ENCODE assay signal across 9 cellular contexts in genomic region chr17:64781810-64782555, GRCh38.
DNase-seq lines count a peak whose midpoint lies in the region; ATAC-seq and TF ChIP-seq lines count a peak whose summit lies in the region.
"Had no signal": no experiment of that assay in that cellular context is flagged by ENCODE, and none has a peak within 500 bp of the region (broad histone marks: within the 10 kb centered on the region; RNA-seq: fewer than 3 reads in every experiment).

No MANE protein-coding gene starts in this region.

- no peak overlapping the region for H2BK120ac ChIP-seq in H9 (ENCODE audit: low read depth, low read length, poor library complexity, severe bottlenecking)

- no peak overlapping the region for H4K5ac ChIP-seq in H9 (ENCODE audit: insufficient read length, low read depth, low read length)

- DNase-seq in H9 (no peak), left ventricle myocardium superior (peak; percentile 23), hepatic stellate cell (ENCODE audit: low spot score) (no peak), NCI-H2171 (lab: John Stamatoyannopoulos, UW) (no peak)
- no peak for DNase-seq in activated CD8-positive, alpha-beta T cell treated with anti-CD3 and anti-CD28 coated beads, Interleukin-2, amount 10 ng/mL, durations not matched to agents 7 days and 5 days
- no peak for DNase-seq in central memory CD4-positive, alpha-beta T cell

- peak overlapping the region; percentile 27 for H3K4me3 ChIP-seq in rectal smooth muscle tissue (ENCODE audit: low read length)

- intact Hi-C loops in left ventricle myocardium superior (cut with micrococcal nuclease) = no loop called here

- POLR2A ChIA-PET in activated CD8-positive, alpha-beta T cell treated with anti-CD3 and anti-CD28 coated beads, Interleukin-2, amount 10 ng/mL, durations not matched to agents 7 days and 5 days (lab: Charles Lee) = no interaction called here

- H2BK15ac ChIP-seq in H9 (ENCODE audit: low read depth, low read length) = no peak overlapping the region

- H3T11ph ChIP-seq in H9 (ENCODE audit: low read length) = no peak overlapping the region

- CTCF ChIA-PET in activated CD8-positive, alpha-beta T cell treated with anti-CD3 and anti-CD28 coated beads, Interleukin-2, amount 10 ng/mL, durations not matched to agents 7 days and 5 days (lab: Charles Lee) = interaction anchor here (1.8 kb wide), 1 partner anchor 319 kb away, joined by 3 read pairs; no protein-coding TSS in a partner anchor

- no peak for TF ChIP-seq POLR2A in GM18505 (IDR thresholded peaks at IDR 0.05; ENCODE audit: borderline replicate concordance, extremely low read depth, insufficient read depth, insufficient read length)

- no peak overlapping the region for H4K91ac ChIP-seq in H9 (ENCODE audit: insufficient read length, low read depth, low read length)

- WGBS in H9 (ENCODE audit: extremely low coverage, insufficient read length, low lambda C conversion rate) = no CpG with 5 or more reads among the region's 17 CpGs

- peak overlapping the region; percentile 73 for H3K4me2 ChIP-seq in H9 (ENCODE audit: insufficient read depth, insufficient read length, low read length)

- no peak overlapping the region for H4K8ac ChIP-seq in H9 (replicated peaks; ENCODE audit: insufficient read length, low read depth, low read length)

- no peak overlapping the region for H2AK5ac ChIP-seq in H9 (ENCODE audit: insufficient read length, low read length)

- H3K4me3 Mint-ChIP-seq in H9 = peak overlapping the region; percentile 64 to 71
- H3K4me3 Mint-ChIP-seq in activated CD8-positive, alpha-beta T cell treated with anti-CD3 and anti-CD28 coated beads, Interleukin-2, amount 10 ng/mL, durations not matched to agents 7 days and 5 days = peak overlapping the region; percentile 79

- no peak overlapping the region for H3K4ac ChIP-seq in H9 (ENCODE audit: low read depth, low read length)

- peaks cover 22% of the 10 kb centered on the region for H3K23me2 ChIP-seq in H9 (ENCODE audit: insufficient read length, low read depth, low read length, poor library complexity, severe bottlenecking)

- H3K36me3 Mint-ChIP-seq in H9 (ENCODE audit: insufficient read depth in 1 of 3, low read depth in 3 of 3) = peaks cover 0 to 4% (median 0%) of the 10 kb centered on the region in 3 experiments; a peak in 3 of 7 replicates
- peaks cover 25% of the 10 kb centered on the region for H3K36me3 Mint-ChIP-seq in activated CD8-positive, alpha-beta T cell treated with anti-CD3 and anti-CD28 coated beads, Interleukin-2, amount 10 ng/mL, durations not matched to agents 7 days and 5 days (ENCODE audit: low read depth)

- TF ChIP-seq CTCF in H9 (conservative IDR thresholded peaks at IDR 0.05) = no peak

- H3K4me1 ChIP-seq in H9 (ENCODE audit: insufficient read depth, low read length) = no peaks in the 10 kb centered on the region; the same call in 1 of the 2 replicates
- peaks cover 7% of the 10 kb centered on the region for H3K4me1 ChIP-seq in rectal smooth muscle tissue (ENCODE audit: control insufficient read depth, insufficient read depth, low read length)

- H2BK12ac ChIP-seq in H9 (ENCODE audit: insufficient read length, low read depth, low read length) = no peak overlapping the region

- no peak overlapping the region for H3K18ac ChIP-seq in H9 (ENCODE audit: insufficient read length, low read depth, low read length)

- no peak overlapping the region for H3K23ac ChIP-seq in H9 (ENCODE audit: insufficient read length, low read depth, low read length)

- H2AFZ ChIP-seq in H9 (ENCODE audit: low read length) = no peak overlapping the region

- H3K79me2 ChIP-seq in H9 (ENCODE audit: insufficient read depth, low read length) = no peaks in the 10 kb centered on the region

- peaks cover 14% of the 10 kb centered on the region for H3K36me3 ChIP-seq in rectal smooth muscle tissue (ENCODE audit: control insufficient read depth, insufficient read depth, low read length)

- peaks cover 19 to 24% of the 10 kb centered on the region in 2 experiments for H3K4me1 Mint-ChIP-seq in H9
- H3K4me1 Mint-ChIP-seq in activated CD8-positive, alpha-beta T cell treated with anti-CD3 and anti-CD28 coated beads, Interleukin-2, amount 10 ng/mL, durations not matched to agents 7 days and 5 days (ENCODE audit: low read depth) = peaks cover 38% of the 10 kb centered on the region

- H3K27me3 ChIP-seq in H9 (ENCODE audit: insufficient read depth, low read length) = peaks cover 23% of the 10 kb centered on the region
- peaks cover 19% of the 10 kb centered on the region for H3K27me3 ChIP-seq in rectal smooth muscle tissue (ENCODE audit: control insufficient read depth, insufficient read depth, low read length)

- peaks cover 3% of the 10 kb centered on the region for H4K20me1 ChIP-seq in H9 (ENCODE audit: control insufficient read depth, insufficient read depth, insufficient read length)

- H2BK5ac ChIP-seq in H9 (ENCODE audit: insufficient read length, low read length) = no peak overlapping the region

- H3K14ac ChIP-seq in H9 (ENCODE audit: insufficient read depth, low read length) = 0 out of 2 replicates have a peak overlapping the region, but pooled peaks have one; percentile 61

- H3K9me3 Mint-ChIP-seq in H9 = peaks cover 0 to 2% of the 10 kb centered on the region in 2 experiments; a peak in 1 of 5 replicates
- H3K9me3 Mint-ChIP-seq in activated CD8-positive, alpha-beta T cell treated with anti-CD3 and anti-CD28 coated beads, Interleukin-2, amount 10 ng/mL, durations not matched to agents 7 days and 5 days (ENCODE audit: insufficient read depth) = no peaks in the 10 kb centered on the region

- H3K9me3 ChIP-seq in H9 (ENCODE audit: control insufficient read depth, low read depth, low read length) = no peaks in the 10 kb centered on the region

- no peak overlapping the region for H3K27ac ChIP-seq in H9 (ENCODE audit: insufficient read length, low read depth, low read length)
- H3K27ac ChIP-seq in rectal smooth muscle tissue (ENCODE audit: low read depth, low read length) = no peak overlapping the region
- H3K27ac ChIP-seq: SK-N-MC had no signal

- H3K9ac ChIP-seq in H9 (ENCODE audit: extremely low read depth, insufficient read length, low read length) (no peak overlapping the region), rectal smooth muscle tissue (ENCODE audit: low read length) (no peak overlapping the region)

- H3K27ac Mint-ChIP-seq in H9 = peak overlapping the region in 1 of 3 experiments; percentile 44; a peak in 1 of 7 replicates
- H3K27ac Mint-ChIP-seq in activated CD8-positive, alpha-beta T cell treated with anti-CD3 and anti-CD28 coated beads, Interleukin-2, amount 10 ng/mL, durations not matched to agents 7 days and 5 days = peak overlapping the region; percentile 39

- H3K27me3 Mint-ChIP-seq in H9 (ENCODE audit: low read depth) = peaks cover 56% of the 10 kb centered on the region
- H3K27me3 Mint-ChIP-seq in activated CD8-positive, alpha-beta T cell treated with anti-CD3 and anti-CD28 coated beads, Interleukin-2, amount 10 ng/mL, durations not matched to agents 7 days and 5 days (ENCODE audit: low read depth) = no peaks in the 10 kb centered on the region

- ATAC-seq in activated CD8-positive, alpha-beta T cell treated with anti-CD3 and anti-CD28 coated beads, Interleukin-2, amount 10 ng/mL, durations not matched to agents 7 days and 5 days = no peak
- ATAC-seq in left ventricle myocardium superior (no peak), GM18505 (IDR thresholded peaks at IDR 0.05; ENCODE audit: unreplicated experiment) (no peak)

- no peak overlapping the region for H2BK20ac ChIP-seq in H9 (ENCODE audit: low read depth, low read length, poor library complexity, severe bottlenecking)

- no peak overlapping the region for H3K56ac ChIP-seq in H9 (ENCODE audit: insufficient read length, low read depth, low read length)

- H3K79me1 ChIP-seq in H9 (ENCODE audit: insufficient read depth, low read depth, low read length, poor library complexity, severe bottlenecking) = no peaks in the 10 kb centered on the region
